In genomic region chr15:85795320-85795668, GRCh38 we compare ENCODE assay signal across 8 cellular contexts. TPM values are rescaled to one million over a fixed set of nuclear protein-coding genes. Genes with fewer than 3 reads are reported as not detected.
DNase-seq lines count a peak whose midpoint lies in the region; ATAC-seq and TF ChIP-seq lines count a peak whose summit lies in the region.

No MANE protein-coding gene starts in this region.

- H3K4me3 Mint-ChIP-seq in natural killer cell treated with Interleukin-12 subunit alpha and Interleukin-12 subunit beta and Interleukin-15 and Interleukin-18, amount 100 ng/mL, for 72 hours, result peak overlapping the region; percentile 92

- peak overlapping the region in 7 of 11 experiments; percentile 32 to 60 (median 50); a peak in 10 of 22 replicates for H3K9ac ChIP-seq in BLaER1 treated with 17β-estradiol and CSF1 and Interleukin-3, amounts not matched to agents 10 nM and 100 nM
- H3K9ac ChIP-seq in mammary epithelial cell (ENCODE audit: insufficient read depth, low read length), result no peak overlapping the region

- H3K27me3 Mint-ChIP-seq in natural killer cell treated with Interleukin-12 subunit alpha and Interleukin-12 subunit beta and Interleukin-15 and Interleukin-18, amount 100 ng/mL, for 72 hours, result peaks cover 10 to 11% of the 10 kb centered on the region in 2 donors

- H4K20me1 ChIP-seq in BLaER1 treated with 17β-estradiol and CSF1 and Interleukin-3, amounts not matched to agents 10 nM and 100 nM, result peaks cover 0 to 39% (median 22%) of the 10 kb centered on the region in 11 experiments; a peak in 17 of 22 replicates
- H4K20me1 ChIP-seq in mammary epithelial cell (ENCODE audit: insufficient read depth, low read length), result no peaks in the 10 kb centered on the region

- no peaks in the 10 kb centered on the region for H3K9me3 Mint-ChIP-seq in natural killer cell treated with Interleukin-12 subunit alpha and Interleukin-12 subunit beta and Interleukin-15 and Interleukin-18, amount 100 ng/mL, for 72 hours

- no TSS peak for BruUV-seq in mammary epithelial cell (replicated peaks; lab: Mats Ljungman, UMichigan)

- dilution Hi-C loops in mammary epithelial cell (cut with HindIII; ENCODE audit: low sequenced_read_pairs), result no loop called here

- DNase-seq in mammary epithelial cell (no peak), amniotic stem cell (lab: John Stamatoyannopoulos, UW) (no peak), SHP77 (lab: John Stamatoyannopoulos, UW) (no peak), KBM-7 (no peak), T1000 (lab: John Stamatoyannopoulos, UW) (no peak)
- no peak for DNase-seq in natural killer cell treated with Interleukin-12 subunit alpha and Interleukin-12 subunit beta and Interleukin-15 and Interleukin-18, amount 100 ng/mL, for 72 hours (ENCODE audit: low spot score)

- peaks cover 19 to 30% (median 28%) of the 10 kb centered on the region in 10 experiments for H3K4me1 ChIP-seq in BLaER1 treated with 17β-estradiol and CSF1 and Interleukin-3, amounts not matched to agents 10 nM and 100 nM
- peaks cover 18% of the 10 kb centered on the region for H3K4me1 ChIP-seq in mammary epithelial cell (ENCODE audit: insufficient read depth, low read length)

- intact Hi-C loops in mammary epithelial cell (cut with micrococcal nuclease), result no loop called here

- peaks cover 38% of the 10 kb centered on the region for H3K79me2 ChIP-seq in mammary epithelial cell (ENCODE audit: insufficient read depth, low read length)

- no peaks in the 10 kb centered on the region for H3K36me3 Mint-ChIP-seq in natural killer cell treated with Interleukin-12 subunit alpha and Interleukin-12 subunit beta and Interleukin-15 and Interleukin-18, amount 100 ng/mL, for 72 hours

- peaks cover 29 to 31% of the 10 kb centered on the region in 2 donors for H3K4me1 Mint-ChIP-seq in natural killer cell treated with Interleukin-12 subunit alpha and Interleukin-12 subunit beta and Interleukin-15 and Interleukin-18, amount 100 ng/mL, for 72 hours (ENCODE audit: low read depth in 2 of 2)

- WGBS in mammary epithelial cell (ENCODE audit: low coverage, missing lambda C conversion rate), result 22% methylated on average over 8 of the region's 8 CpGs

- H3K27me3 ChIP-seq in BLaER1 treated with 17β-estradiol and CSF1 and Interleukin-3, amounts not matched to agents 10 nM and 100 nM, result no peaks in the 10 kb centered on the region
- no peaks in the 10 kb centered on the region for H3K27me3 ChIP-seq in mammary epithelial cell (ENCODE audit: insufficient read depth, low read length)

- H2AFZ ChIP-seq in mammary epithelial cell (ENCODE audit: low read depth, low read length), result peak overlapping the region; percentile 98

- peak overlapping the region; percentile 21 to 61 (median 37); a peak in 12 of 20 replicates for H3K4me3 ChIP-seq in BLaER1 treated with 17β-estradiol and CSF1 and Interleukin-3, amounts not matched to agents 10 nM and 100 nM
- peak overlapping the region; percentile 37 to 48 (median 39) for H3K4me3 ChIP-seq in mammary epithelial cell (replicated peaks in 1 of 3; ENCODE audit: insufficient read depth in 1 of 3, low read depth in 2 of 3, low read length in 3 of 3)

- 0 out of 22 replicates have a peak, but pooled peaks cover 0 to 9% (median 0%) of the 10 kb centered on the region in 11 experiments for H3K36me3 ChIP-seq in BLaER1 treated with 17β-estradiol and CSF1 and Interleukin-3, amounts not matched to agents 10 nM and 100 nM
- H3K36me3 ChIP-seq in mammary epithelial cell (ENCODE audit: insufficient read depth, low read length), result no peaks in the 10 kb centered on the region

- in situ Hi-C loops in mammary epithelial cell (cut with MboI; ENCODE audit: low sequenced_read_pairs in 2 of 2), result no loop called here
- in situ Hi-C loops in KBM-7 (cut with MboI; ENCODE audit: low pct_unique_long_range_greater_than_20kb, low sequenced_read_pairs), result no loop called here

- H3K27ac ChIP-seq in BLaER1 treated with 17β-estradiol and CSF1 and Interleukin-3, amounts not matched to agents 10 nM and 100 nM, result no peak overlapping the region
- no peak overlapping the region for H3K27ac ChIP-seq in mammary epithelial cell (ENCODE audit: insufficient read depth, low read depth, low read length)

- peak overlapping the region; percentile 61 to 89 (median 75) for H3K4me2 ChIP-seq in BLaER1 treated with 17β-estradiol and CSF1 and Interleukin-3, amounts not matched to agents 10 nM and 100 nM
- peak overlapping the region; percentile 89 for H3K4me2 ChIP-seq in mammary epithelial cell (ENCODE audit: insufficient read depth, low read depth, low read length)

- peak; percentile 1 for ATAC-seq in HG02763 (IDR thresholded peaks at IDR 0.05; ENCODE audit: unreplicated experiment)
- no peak for ATAC-seq in natural killer cell treated with Interleukin-12 subunit alpha and Interleukin-12 subunit beta and Interleukin-15 and Interleukin-18, amount 100 ng/mL, for 72 hours

- no peak for TF ChIP-seq CTCF in mammary epithelial cell (conservative IDR thresholded peaks at IDR 0.05 in 1 of 2, IDR thresholded peaks at IDR 0.05 in 1 of 2; ENCODE audit: extremely low read depth in 1 of 2, insufficient read depth in 1 of 2, low read depth in 1 of 2, low read length in 2 of 2)

- H3K9me3 ChIP-seq in BLaER1 treated with 17β-estradiol and CSF1 and Interleukin-3, amounts not matched to agents 10 nM and 100 nM (replicated peaks in 1 of 11), result peaks cover 0 to 8% (median 0%) of the 10 kb centered on the region in 11 experiments; a peak in 3 of 22 replicates
- no peaks in the 10 kb centered on the region for H3K9me3 ChIP-seq in mammary epithelial cell (replicated peaks; ENCODE audit: insufficient read depth, low read length)

- H3K27ac Mint-ChIP-seq in natural killer cell treated with Interleukin-12 subunit alpha and Interleukin-12 subunit beta and Interleukin-15 and Interleukin-18, amount 100 ng/mL, for 72 hours, result peak overlapping the region; percentile 10 to 55

- CTCF ChIA-PET in mammary epithelial cell (lab: Charles Lee; ENCODE audit: low non-redundant PET), result no interaction called here

RNA-seq across cellular contexts. Expression of gene KLHL25, which starts 0.6 kb away (rescaled TPM):
- 10 to 100 TPM in 1 of 2 donors, 1 to 10 TPM in 1; 7.7 to 12.2 TPM for total RNA-seq in mammary epithelial cell
- 4.6 TPM for polyA plus RNA-seq in mammary epithelial cell
- 7.0 TPM for polyA minus RNA-seq in mammary epithelial cell
- 1 to 10 TPM; 4.7 to 8.5 TPM for total RNA-seq in natural killer cell treated with Interleukin-12 subunit alpha and Interleukin-12 subunit beta and Interleukin-15 and Interleukin-18, amount 100 ng/mL, for 72 hours
